In the genomic region with DNA sequence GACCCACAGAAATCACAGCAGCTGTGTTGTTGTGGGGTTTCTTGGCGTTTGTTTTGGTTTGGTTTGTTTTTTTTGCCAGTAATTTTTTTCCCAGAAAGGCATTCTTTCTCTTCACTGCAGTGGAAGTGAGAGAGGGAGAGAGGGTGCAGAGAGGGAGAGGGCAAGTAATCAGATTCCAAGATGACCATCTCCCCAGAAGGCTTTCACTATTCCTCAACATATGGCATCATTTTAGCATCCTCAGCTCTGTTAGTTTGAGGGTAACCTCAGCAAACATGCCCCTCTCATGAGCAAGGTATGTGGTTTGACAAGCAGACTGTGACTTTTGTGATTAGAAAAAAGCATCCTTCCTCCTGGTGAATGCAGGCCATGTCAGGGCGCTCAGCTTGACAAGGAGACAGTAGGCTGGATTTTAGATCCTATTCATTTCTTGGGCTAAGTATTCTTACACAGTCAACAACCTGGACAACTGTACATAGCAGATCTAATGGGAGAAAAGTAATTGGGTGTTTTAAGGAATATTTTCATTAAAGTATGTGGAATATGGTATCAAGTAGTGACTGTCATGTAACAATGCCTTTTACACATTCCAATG, we compare ENCODE assay signal across 22 cellular contexts.
"Had no signal": no experiment of that assay in that cellular context is flagged by ENCODE, and none has a peak within 500 bp of the region (broad histone marks: within the 10 kb centered on the region; RNA-seq: fewer than 3 reads in every experiment).

No MANE protein-coding gene starts in this region.

- H3K9me3 ChIP-seq: heart right ventricle, left ventricle myocardium inferior, psoas muscle, suprapubic skin had no signal

- H3K27me3 ChIP-seq: brain microvascular endothelial cell, foreskin keratinocyte, heart right ventricle, suprapubic skin had no signal

- DNase-seq: activated CD4-positive, alpha-beta T cell treated with anti-CD3 and anti-CD28 coated beads, Interleukin-2, amount 50 U/mL, for 48 hours; activated CD4-positive, CD25-positive, alpha-beta regulatory T cell treated with anti-CD3 and anti-CD28 coated beads, Interleukin-2, amount 50 U/mL, for 72 hours; activated CD8-positive, alpha-beta memory T cell treated with anti-CD3 and anti-CD28 coated beads, Interleukin-2, amount 10 ng/mL, durations not matched to agents 7 days and 5 days; activated effector memory CD4-positive, alpha-beta T cell treated with Interleukin-2 at 50 U/mL for 16 hours; activated T-cell treated with anti-CD3 and anti-CD28 coated beads, Interleukin-2, amount 50 U/mL, for 24 hours; amniotic stem cell; brain microvascular endothelial cell; foreskin keratinocyte; heart right ventricle; left ventricle myocardium inferior; nephron progenitor cell; psoas muscle; stimulated activated naive CD4-positive, alpha-beta T cell had no signal

- H3K36me3 ChIP-seq: brain microvascular endothelial cell, heart right ventricle, left ventricle myocardium inferior, suprapubic skin had no signal

- FAIRE-seq: endometrium, islet of Langerhans had no signal

- H3K4me3 Mint-ChIP-seq: activated CD8-positive, alpha-beta memory T cell treated with anti-CD3 and anti-CD28 coated beads, Interleukin-2, amount 10 ng/mL, durations not matched to agents 7 days and 5 days; activated T-cell treated with anti-CD3 and anti-CD28 coated beads, Interleukin-2, amount 50 U/mL, for 24 hours; memory B cell; nephron progenitor cell; T-helper 2 cell treated with Interferon-gamma antibody and Interleukin-4, amounts not matched to agents 5 μg/mL and 100 μg/mL, for 36 hours; type B pancreatic cell had no signal

- H3K4me3 ChIP-seq: heart right ventricle, left ventricle myocardium inferior, psoas muscle, suprapubic skin had no signal

- H3K4me1 ChIP-seq: left ventricle myocardium inferior, psoas muscle, suprapubic skin had no signal

- H3K36me3 Mint-ChIP-seq: memory B cell, type B pancreatic cell had no signal

- H3K27ac Mint-ChIP-seq: activated CD8-positive, alpha-beta memory T cell treated with anti-CD3 and anti-CD28 coated beads, Interleukin-2, amount 10 ng/mL, durations not matched to agents 7 days and 5 days; activated naive CD4-positive, alpha-beta T cell treated with anti-CD3 and anti-CD28 coated beads, Interleukin-2, amount 50 U/mL, for 72 hours; activated T-cell treated with anti-CD3 and anti-CD28 coated beads, Interleukin-2, amount 50 U/mL, for 24 hours; memory B cell; nephron progenitor cell; T-helper 2 cell treated with Interferon-gamma antibody and Interleukin-4, amounts not matched to agents 5 μg/mL and 100 μg/mL, for 36 hours; type B pancreatic cell had no signal

- H3K4me1 Mint-ChIP-seq: nephron progenitor cell had no signal

- H3K27me3 Mint-ChIP-seq: activated CD8-positive, alpha-beta memory T cell treated with anti-CD3 and anti-CD28 coated beads, Interleukin-2, amount 10 ng/mL, durations not matched to agents 7 days and 5 days; activated T-cell treated with anti-CD3 and anti-CD28 coated beads, Interleukin-2, amount 50 U/mL, for 24 hours; type B pancreatic cell had no signal

- H3K9me3 Mint-ChIP-seq: memory B cell, type B pancreatic cell had no signal

- H3K27ac ChIP-seq: brain microvascular endothelial cell, foreskin keratinocyte, heart right ventricle, left ventricle myocardium inferior, psoas muscle, suprapubic skin had no signal

- ATAC-seq: activated CD8-positive, alpha-beta memory T cell treated with anti-CD3 and anti-CD28 coated beads, Interleukin-2, amount 10 ng/mL, durations not matched to agents 7 days and 5 days; activated naive CD4-positive, alpha-beta T cell treated with anti-CD3 and anti-CD28 coated beads, Interleukin-2, amount 50 U/mL, for 72 hours; esophagus mucosa; foreskin keratinocyte; psoas muscle; sciatic nerve had no signal
